Comparison of ENCODE assay signal across 1 cellular context in genomic region chr1:109657395-109657794, GRCh38.
TF ChIP-seq lines count a peak whose summit lies in the region.

No MANE protein-coding gene starts in this region.

TF ChIP-seq in HepG2, 621 proteins besides CTCF, POLR2A, EP300 and RAD21:
- TF ChIP-seq MED8 (CRISPR knock-in tag; IDR thresholded peaks at IDR 0.05; ENCODE audit: insufficient replicate concordance) (no peak), ZNF510 (CRISPR knock-in tag; IDR thresholded peaks at IDR 0.05; ENCODE audit: low read depth) (no peak), ZNF569 (CRISPR knock-in tag; IDR thresholded peaks at IDR 0.05; ENCODE audit: borderline replicate concordance) (no peak), ATRX (CRISPR knock-in tag; IDR thresholded peaks at IDR 0.05; ENCODE audit: borderline replicate concordance) (no peak)
